ENCODE assay signal across 3 cellular contexts in the genomic region with DNA sequence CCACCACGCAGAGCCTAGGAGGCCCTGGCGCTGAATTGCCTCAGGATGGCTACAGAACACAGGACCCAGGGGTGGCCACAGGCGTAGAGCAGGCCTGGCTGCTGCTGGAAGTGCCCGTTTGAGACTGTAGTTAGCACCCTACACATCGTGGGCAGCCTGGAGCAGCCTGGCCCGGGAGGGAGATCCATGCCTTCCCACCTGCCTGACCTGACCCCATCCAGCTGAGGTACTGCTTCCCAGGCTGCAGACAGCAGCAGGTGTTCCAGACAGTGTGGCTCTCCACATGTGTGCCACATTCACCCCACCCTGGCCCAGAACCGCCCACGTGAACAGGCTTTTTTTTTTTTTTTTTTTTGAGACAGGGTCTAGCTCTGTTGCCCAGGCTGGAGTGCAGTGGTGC.
A peak's percentile ranks its signal among the peaks of the same experiment; 100 is the strongest.
TF ChIP-seq lines count a peak whose summit lies in the region.

No MANE protein-coding gene starts in this region.

TF ChIP-seq in K562, 482 proteins besides CTCF, POLR2A, EP300 and RAD21:
- TF ChIP-seq, protein P1, sequence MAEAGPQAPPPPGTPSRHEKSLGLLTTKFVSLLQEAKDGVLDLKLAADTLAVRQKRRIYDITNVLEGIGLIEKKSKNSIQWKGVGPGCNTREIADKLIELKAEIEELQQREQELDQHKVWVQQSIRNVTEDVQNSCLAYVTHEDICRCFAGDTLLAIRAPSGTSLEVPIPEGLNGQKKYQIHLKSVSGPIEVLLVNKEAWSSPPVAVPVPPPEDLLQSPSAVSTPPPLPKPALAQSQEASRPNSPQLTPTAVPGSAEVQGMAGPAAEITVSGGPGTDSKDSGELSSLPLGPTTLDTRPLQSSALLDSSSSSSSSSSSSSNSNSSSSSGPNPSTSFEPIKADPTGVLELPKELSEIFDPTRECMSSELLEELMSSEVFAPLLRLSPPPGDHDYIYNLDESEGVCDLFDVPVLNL (CRISPR knock-in tag; IDR thresholded peaks at IDR 0.05; ENCODE audit: low read depth): no peak
- TF ChIP-seq POLR2G (IDR thresholded peaks at IDR 0.05; ENCODE audit: low read depth, low read length): peak; percentile 31; the same call in 1 of the 2 replicates

TF ChIP-seq in HepG2, 621 proteins besides CTCF, POLR2A, EP300 and RAD21:
- TF ChIP-seq AGO2 (optimal IDR thresholded peaks at IDR 0.05; ENCODE audit: low read depth, low read length): peak; percentile 52
- TF ChIP-seq ZNF264 (CRISPR knock-in tag; IDR thresholded peaks at IDR 0.05): no peak

TF ChIP-seq in GM23338, 12 proteins besides CTCF, POLR2A, EP300 and RAD21:
- TF ChIP-seq STAT1 (IDR thresholded peaks at IDR 0.05; ENCODE audit: unreplicated experiment): no peak
- TF ChIP-seq CREB1 (CRISPR knock-in tag; IDR thresholded peaks at IDR 0.05; ENCODE audit: low read depth): no peak
- TF ChIP-seq, protein P2, sequence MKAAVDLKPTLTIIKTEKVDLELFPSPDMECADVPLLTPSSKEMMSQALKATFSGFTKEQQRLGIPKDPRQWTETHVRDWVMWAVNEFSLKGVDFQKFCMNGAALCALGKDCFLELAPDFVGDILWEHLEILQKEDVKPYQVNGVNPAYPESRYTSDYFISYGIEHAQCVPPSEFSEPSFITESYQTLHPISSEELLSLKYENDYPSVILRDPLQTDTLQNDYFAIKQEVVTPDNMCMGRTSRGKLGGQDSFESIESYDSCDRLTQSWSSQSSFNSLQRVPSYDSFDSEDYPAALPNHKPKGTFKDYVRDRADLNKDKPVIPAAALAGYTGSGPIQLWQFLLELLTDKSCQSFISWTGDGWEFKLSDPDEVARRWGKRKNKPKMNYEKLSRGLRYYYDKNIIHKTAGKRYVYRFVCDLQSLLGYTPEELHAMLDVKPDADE (IDR thresholded peaks at IDR 0.05): no peak
